Comparison of ENCODE assay signal across 9 cellular contexts in the genomic region with DNA sequence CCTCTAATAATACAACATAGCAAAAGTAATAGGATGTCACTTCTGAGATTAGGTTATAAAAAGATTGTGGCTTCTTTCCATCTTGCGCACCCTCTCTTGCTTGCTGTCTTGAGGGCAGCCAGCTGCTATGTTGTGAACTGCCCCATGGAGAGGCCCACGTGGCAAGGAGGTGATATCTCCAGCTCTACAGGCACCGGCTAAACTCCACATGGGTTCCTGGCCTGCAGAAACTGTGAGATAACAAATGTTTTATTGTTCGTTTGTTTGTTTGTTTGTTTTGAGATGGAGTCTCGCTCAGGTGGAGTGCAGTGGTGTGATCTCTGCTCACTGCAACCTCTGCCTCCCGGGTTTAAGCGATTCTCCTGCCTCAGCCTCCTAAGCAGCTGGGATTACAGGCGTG. TPM values are rescaled to one million over a fixed set of nuclear protein-coding genes. Genes with fewer than 3 reads are reported as not detected.
"Had no signal": no experiment of that assay in that cellular context is flagged by ENCODE, and none has a peak within 500 bp of the region (broad histone marks: within the 10 kb centered on the region; RNA-seq: fewer than 3 reads in every experiment).

No MANE protein-coding gene starts in this region.

- H3K9me3 Mint-ChIP-seq: GM23338, H9, HFFc6 had no signal

- H3K27ac Mint-ChIP-seq: GM23338, H9, HFFc6 had no signal

- ATAC-seq: GM23338 had no signal

- H3K27ac ChIP-seq: HL-60, KMS-11 had no signal

- DNase-seq: H9, HCEC 1CT, HFFc6, IMR-90, KBM-7 had no signal

- H3K4me3 Mint-ChIP-seq: GM23338, H9, HFFc6 had no signal

- H3K9ac ChIP-seq: KMS-11 had no signal

- H3K4me3 ChIP-seq: GM23338 had no signal

RNA-seq across cellular contexts. Expression of a gene that starts 38.0 kb away (rescaled TPM):
- total RNA-seq: HT1080 had no signal
